17 cellular contexts compared by ENCODE assay signal in genomic region chr1:8434104-8434503, GRCh38.
"Had no signal": no experiment of that assay in that cellular context is flagged by ENCODE, and none has a peak within 500 bp of the region (broad histone marks: within the 10 kb centered on the region; RNA-seq: fewer than 3 reads in every experiment).

No MANE protein-coding gene starts in this region.

- H3K27me3 ChIP-seq: gastrocnemius medialis, left lung, neutrophil, right atrium auricular region, sigmoid colon had no signal

- H3K9me3 Mint-ChIP-seq: memory B cell, natural killer cell had no signal

- H3K9me3 ChIP-seq: gastrocnemius medialis, left lung, lower lobe of right lung, neutrophil, right atrium auricular region, sigmoid colon had no signal

- H3K4me3 Mint-ChIP-seq: memory B cell, natural killer cell had no signal

- H3K27me3 Mint-ChIP-seq: memory B cell had no signal

- H3K4me3 ChIP-seq: gastrocnemius medialis, left lung, lower lobe of right lung, right atrium auricular region, sigmoid colon, skin epidermis had no signal

- FAIRE-seq: endometrium had no signal

- H3K27ac ChIP-seq: left lung, lower lobe of right lung, neutrophil, right atrium auricular region, sigmoid colon, skin epidermis had no signal

- ATAC-seq: esophagus mucosa, gastrocnemius medialis, left lung, lower lobe of right lung, natural killer cell had no signal

- H3K36me3 Mint-ChIP-seq: natural killer cell had no signal

- H3K27ac Mint-ChIP-seq: memory B cell, natural killer cell had no signal

- DNase-seq: effector memory CD4-positive, alpha-beta T cell; gastrocnemius medialis; glutamatergic neuron; islet precursor cell; left lung; lower lobe of right lung; natural killer cell; sigmoid colon; stimulated activated CD4-positive, alpha-beta T cell treated with anti-CD3 and anti-CD28 coated beads, Interleukin-12 subunit alpha, Interleukin-12 subunit beta, amount 100 ng/mL, for 4 hours; stimulated activated naive CD4-positive, alpha-beta T cell treated with Interleukin-2 at 50 U/mL for 16 hours; trophoblast cell had no signal

- H3K36me3 ChIP-seq: gastrocnemius medialis, left lung, lower lobe of right lung, neutrophil, right atrium auricular region, sigmoid colon had no signal
